ENCODE assay signal across 1 cellular context in genomic region chr14:99505089-99505488, GRCh38.
A peak's percentile ranks its signal among the peaks of the same experiment; 100 is the strongest.
TF ChIP-seq lines count a peak whose summit lies in the region.

No MANE protein-coding gene starts in this region.

TF ChIP-seq in HepG2, 621 proteins besides CTCF, POLR2A, EP300 and RAD21:
- TF ChIP-seq ZNF329 (CRISPR knock-in tag; IDR thresholded peaks at IDR 0.05; ENCODE audit: low read depth) (no peak), CBX5 (CRISPR knock-in tag; IDR thresholded peaks at IDR 0.05; ENCODE audit: borderline replicate concordance) (no peak), PRDM10 (CRISPR knock-in tag; IDR thresholded peaks at IDR 0.05; ENCODE audit: low read depth) (no peak), RBM22 (optimal IDR thresholded peaks at IDR 0.05; ENCODE audit: low read length) (peak; percentile 32), ADNP (CRISPR knock-in tag; IDR thresholded peaks at IDR 0.05) (no peak)
TF ChIP-seq in HepG2: peak in this region for 1.
